8 cellular contexts compared by ENCODE assay signal in genomic region chr10:68073631-68074403, GRCh38. TPM values are rescaled to one million over a fixed set of nuclear protein-coding genes. Genes with fewer than 3 reads are reported as not detected.
DNase-seq lines count a peak whose midpoint lies in the region; ATAC-seq, FAIRE-seq and TF ChIP-seq lines count a peak whose summit lies in the region.

No MANE protein-coding gene starts in this region.

- H3K4me2 ChIP-seq in keratinocyte (ENCODE audit: control insufficient read depth, extremely low read depth, insufficient read depth, low read depth, low read length): peak overlapping the region; percentile 72

- WGBS in adrenal gland, 4 donors: 3 to 6% (median 4%) methylated on average over 10 of the region's 10 CpGs

- H4K20me1 ChIP-seq in keratinocyte (ENCODE audit: control insufficient read depth, extremely low read depth, insufficient read depth, low read length): peaks cover 3% of the 10 kb centered on the region

- intact Hi-C loops in adrenal gland (cut with DNase I): no loop called here

- ATAC-seq in HG03354 (IDR thresholded peaks at IDR 0.05; ENCODE audit: poor library complexity, severe bottlenecking, unreplicated experiment): no peak

- CTCF ChIA-PET in HEK293 (lab: Yijun Ruan, JAX): no interaction called here

- peak; percentile 46 for FAIRE-seq in keratinocyte (lab: Jason Lieb, UNC)

- H3K4me3 ChIP-seq in AG10803 (ENCODE audit: low read length): peak overlapping the region; percentile 93
- peak overlapping the region; percentile 60 for H3K4me3 ChIP-seq in HEK293 (ENCODE audit: low read depth, low read length)
- peak overlapping the region; percentile 87 to 99 (median 98) for H3K4me3 ChIP-seq in adrenal gland
- H3K4me3 ChIP-seq in keratinocyte (ENCODE audit: control insufficient read depth in 2 of 3, extremely low read depth in 1 of 3, insufficient read depth in 2 of 3, low read depth in 1 of 3, low read length in 3 of 3): peak overlapping the region; percentile 91 to 100 (median 93)

- H3K4me1 ChIP-seq in HEK293 (ENCODE audit: control insufficient read depth, insufficient read depth, low read length) (0 out of 2 replicates have a peak, but pooled peaks cover 4% of the 10 kb centered on the region), adrenal gland (replicated peaks in 1 of 2) (peaks cover 22 to 43% of the 10 kb centered on the region in 2 donors), keratinocyte (ENCODE audit: control insufficient read depth, extremely low read depth, insufficient read depth, low read length) (peaks cover 20% of the 10 kb centered on the region)

- H3K79me2 ChIP-seq in keratinocyte (ENCODE audit: control insufficient read depth, insufficient read depth, low read length): peaks cover 59% of the 10 kb centered on the region

- H3K9ac ChIP-seq in keratinocyte (ENCODE audit: control insufficient read depth, extremely low read depth, insufficient read depth, low read length): peak overlapping the region; percentile 98

- H3K9me3 ChIP-seq in HEK293 (ENCODE audit: control insufficient read depth, insufficient read depth, low read depth, low read length) (no peaks in the 10 kb centered on the region), adrenal gland (replicated peaks in 1 of 3) (no peaks in the 10 kb centered on the region), keratinocyte (ENCODE audit: control insufficient read depth, low read depth, low read length) (no peaks in the 10 kb centered on the region)

- no peak for TF ChIP-seq CTCF in AG10803 (conservative IDR thresholded peaks at IDR 0.05; ENCODE audit: low read length)
- TF ChIP-seq CTCF in HEK293 (tag by site-specific recombination; IDR thresholded peaks at IDR 0.05): no peak
- TF ChIP-seq CTCF in adrenal gland (IDR thresholded peaks at IDR 0.05): no peak
- no peak for TF ChIP-seq CTCF in keratinocyte (optimal IDR thresholded peaks at IDR 0.05 in 1 of 3, IDR thresholded peaks at IDR 0.05 in 1 of 3, conservative IDR thresholded peaks at IDR 0.05 in 1 of 3; ENCODE audit: extremely low read depth in 1 of 3, insufficient read depth in 2 of 3, low read length in 3 of 3)

- H2AFZ ChIP-seq in keratinocyte (ENCODE audit: control insufficient read depth, low read length): peak overlapping the region; percentile 88

- peak; percentile 25 for DNase-seq in AG10803 (ENCODE audit: low read depth)
- no peak for DNase-seq in adrenal gland
- no peak for DNase-seq in keratinocyte (ENCODE audit: low read depth, low spot score)
- DNase-seq in substantia nigra (lab: John Stamatoyannopoulos, UW): peak in 1 of 49 donors; percentile 31
- DNase-seq in activated effector memory CD4-positive, alpha-beta T cell treated with anti-CD3 and anti-CD28 coated beads, Interleukin-2, amount 50 U/mL, for 16 hours: no peak
- no peak for DNase-seq in stimulated activated naive CD4-positive, alpha-beta T cell treated with Interleukin-2 at 50 U/mL for 16 hours (lab: John Stamatoyannopoulos, UW)

- H3K27ac ChIP-seq in HEK293 (ENCODE audit: extremely low read depth, low read depth, low read length): peak overlapping the region; percentile 95; the same call in 1 of the 2 replicates
- H3K27ac ChIP-seq in adrenal gland: peak overlapping the region; percentile 98 to 100 (median 99)
- H3K27ac ChIP-seq in keratinocyte (ENCODE audit: control insufficient read depth, insufficient read depth, low read length): peak overlapping the region; percentile 96
- H3K27ac ChIP-seq in substantia nigra (ENCODE audit: low read depth, low read length, poor library complexity, severe bottlenecking): peak overlapping the region; percentile 98

- POLR2A ChIA-PET in HEK293 (lab: Yijun Ruan, JAX): interaction anchor here (0.6 to 0.7 kb wide), 2 partner anchors 15 to 258 kb away, joined by 3 to 4 read pairs; partner anchors contain the start of gene HNRNPH3

- H3K27me3 ChIP-seq in adrenal gland: no peaks in the 10 kb centered on the region
- no peaks in the 10 kb centered on the region for H3K27me3 ChIP-seq in keratinocyte (ENCODE audit: control insufficient read depth, extremely low read depth, insufficient read depth, low read length)

- H3K36me3 ChIP-seq in HEK293 (ENCODE audit: control insufficient read depth in 2 of 2, insufficient read depth in 1 of 2, low read length in 2 of 2) (peaks cover 5 to 6% of the 10 kb centered on the region in 2 experiments; a peak in 2 of 3 replicates), adrenal gland (replicated peaks in 1 of 2) (peaks cover 0 to 11% of the 10 kb centered on the region in 2 donors), keratinocyte (ENCODE audit: control insufficient read depth in 2 of 2, extremely low read depth in 1 of 2, insufficient read depth in 2 of 2, low read length in 2 of 2) (peaks cover 0 to under 1% of the 10 kb centered on the region in 2 experiments)

- no peak for TF ChIP-seq POLR2A in adrenal gland (IDR thresholded peaks at IDR 0.05)

- dilution Hi-C loops in keratinocyte (cut with MboI; ENCODE audit: extremely low pct_ligation_motif_present, low sequenced_read_pairs): no loop called here

- H3K9me1 ChIP-seq in keratinocyte (ENCODE audit: control insufficient read depth, extremely low read depth, insufficient read depth, low read length): no peaks in the 10 kb centered on the region

TF ChIP-seq in HEK293, 187 proteins besides CTCF, POLR2A, EP300 and RAD21:
- no peak for TF ChIP-seq ZNF561 (tag by site-specific recombination; IDR thresholded peaks at IDR 0.05; ENCODE audit: borderline replicate concordance)
- TF ChIP-seq ZNF366 (tag by site-specific recombination; conservative IDR thresholded peaks at IDR 0.05): 0 out of 2 replicates have a peak, but pooled peaks have one; percentile 7
TF ChIP-seq in HEK293: peak in this region for 1.

RNA-seq across cellular contexts. Expression of gene HERC4, which starts 1.3 kb away (rescaled TPM):
- 10 to 100 TPM; 21.3 to 74.7 (median 54.1) TPM for total RNA-seq in adrenal gland
- 10 to 100 TPM; 33.0 to 46.7 (median 39.5) TPM for polyA plus RNA-seq in adrenal gland
- 28.0 to 42.9 TPM (median 29.6 TPM) in 3 replicates for polyA plus RNA-seq in keratinocyte
- 66.0 TPM for polyA plus RNA-seq in keratinocyte (2011; ENCODE audit: low read depth)
- 16.2 and 32.2 TPM in 2 replicates for polyA plus RNA-seq in keratinocyte (2011; cell fraction: cytosol; rRNA removed)
- 51.5 and 70.2 TPM in 2 replicates for polyA plus RNA-seq in keratinocyte (2011; cell fraction: nucleus; rRNA removed)
- polyA plus RNA-seq in keratinocyte (2012; ENCODE audit: low replicate concordance): 34.8 and 51.8 TPM in 2 replicates
- polyA minus RNA-seq in keratinocyte: 8.4 to 64.9 TPM (median 32.8 TPM) in 3 replicates
- 23.8 TPM for polyA minus RNA-seq in keratinocyte (2011; cell fraction: cytosol; rRNA and poly(A)+ RNA removed)
- polyA minus RNA-seq in keratinocyte (2011; cell fraction: nucleus; rRNA and poly(A)+ RNA removed): 66.9 and 132 TPM in 2 replicates

RNA-seq across cellular contexts. Expression of gene MYPN, which starts 35.5 kb away (rescaled TPM):
- 1 to 10 TPM in 1 of 8 donors, under 1 TPM in 5, not detected in 2; 0.10 to 1.9 (median 0.28) TPM for total RNA-seq in adrenal gland
- polyA plus RNA-seq in adrenal gland: under 1 TPM; 0.24 to 0.79 (median 0.34) TPM
- 0.42 to 1.0 TPM (median 0.54 TPM) in 3 replicates for polyA plus RNA-seq in keratinocyte
- 0.71 TPM for polyA plus RNA-seq in keratinocyte (2011; ENCODE audit: low read depth)
- 1.0 and 1.5 TPM in 2 replicates for polyA plus RNA-seq in keratinocyte (2011; cell fraction: cytosol; rRNA removed)
- polyA plus RNA-seq in keratinocyte (2011; cell fraction: nucleus; rRNA removed): 2.9 and 3.2 TPM in 2 replicates
- polyA plus RNA-seq in keratinocyte (2012; ENCODE audit: low replicate concordance): 0.38 and 0.79 TPM in 2 replicates
- 0.56 to 1.9 TPM (median 0.58 TPM) in 3 replicates for polyA minus RNA-seq in keratinocyte
- polyA minus RNA-seq in keratinocyte (2011; cell fraction: cytosol; rRNA and poly(A)+ RNA removed): 1.2 TPM
- polyA minus RNA-seq in keratinocyte (2011; cell fraction: nucleus; rRNA and poly(A)+ RNA removed): 2.1 and 3.6 TPM in 2 replicates
